In the genomic region with DNA sequence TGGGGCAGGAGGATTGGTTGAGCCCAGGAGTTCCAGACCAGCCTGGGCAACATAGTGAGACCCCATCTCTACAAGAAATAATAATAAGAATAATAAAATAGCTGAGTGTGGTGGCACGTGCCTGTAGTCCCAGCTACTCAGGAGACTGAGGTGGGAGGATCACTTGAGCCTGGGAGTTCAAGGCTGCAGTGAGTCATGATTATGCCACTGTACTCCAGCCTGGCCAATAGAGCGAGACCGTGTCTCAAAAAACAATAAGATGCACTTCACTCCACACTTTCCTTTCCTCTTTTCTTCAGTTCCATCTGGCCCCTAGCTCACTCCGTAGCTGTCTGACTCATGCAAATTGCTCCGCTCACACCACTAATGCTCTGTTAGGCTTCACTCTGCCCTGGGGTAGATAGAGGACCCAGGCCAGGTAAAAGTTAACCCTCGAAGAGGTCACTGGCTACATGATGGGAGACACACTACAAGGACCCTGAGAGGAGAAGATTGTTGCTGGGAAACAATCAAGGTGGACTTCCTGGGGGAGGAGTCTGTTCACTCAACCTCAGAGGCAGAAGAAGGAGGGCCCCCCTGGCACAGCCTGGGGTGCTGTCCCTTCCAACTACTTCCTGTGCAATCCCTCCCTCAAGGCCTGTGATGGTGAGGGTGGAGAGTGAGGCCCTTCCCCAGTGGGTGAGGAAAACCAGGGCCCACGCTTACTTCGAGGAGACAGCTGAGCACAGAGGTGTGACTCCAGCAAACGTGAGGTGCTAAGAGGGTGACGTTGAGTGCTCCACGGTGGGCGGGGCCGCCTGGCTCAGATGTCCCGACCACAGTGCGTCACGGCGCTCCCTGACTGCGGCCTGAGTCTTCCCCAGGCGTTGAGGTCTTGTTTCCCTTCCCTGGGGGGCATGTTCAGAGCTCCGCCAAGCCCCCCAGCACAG, we compare ENCODE assay signal across 9 cellular contexts. TPM values are rescaled to one million over a fixed set of nuclear protein-coding genes. Genes with fewer than 3 reads are reported as not detected.
A peak's percentile ranks its signal among the peaks of the same experiment; 100 is the strongest.
DNase-seq lines count a peak whose midpoint lies in the region; ATAC-seq and TF ChIP-seq lines count a peak whose summit lies in the region.
"Had no signal": no experiment of that assay in that cellular context is flagged by ENCODE, and none has a peak within 500 bp of the region (broad histone marks: within the 10 kb centered on the region; RNA-seq: fewer than 3 reads in every experiment).

No MANE protein-coding gene starts in this region.

- no peaks in the 10 kb centered on the region for H3K9me3 Mint-ChIP-seq in activated naive CD8-positive, alpha-beta T cell (ENCODE audit: low read depth)

- no peak overlapping the region for H3K4me3 ChIP-seq in suprapubic skin

- no peak overlapping the region for H3K27ac ChIP-seq in suprapubic skin

- H3K36me3 Mint-ChIP-seq in activated naive CD8-positive, alpha-beta T cell, result no peaks in the 10 kb centered on the region

- POLR2A ChIA-PET in GM10248 (lab: Yijun Ruan, JAX), result interaction anchor here (0.7 to 2.2 kb wide), 5 partner anchors 9 to 56 kb away, joined by 3 to 34 read pairs (median 4); partner anchors contain the start of gene TNFSF9

- no peak for TF ChIP-seq CTCF in GM10248 (IDR thresholded peaks at IDR 0.05; ENCODE audit: control extremely low read depth, extremely low read depth, low read depth, missing control alignments)
- no peak for TF ChIP-seq CTCF in suprapubic skin (IDR thresholded peaks at IDR 0.05)

- DNase-seq in GM10248 (ENCODE audit: extremely low spot score) (peak; percentile 76), NAMALWA (ENCODE audit: low spot score) (peak; percentile 96), occipital lobe (lab: John Stamatoyannopoulos, UW) (no peak), suprapubic skin (ENCODE audit: low spot score in 2 of 2) (no peak), DMS114 treated with DMSO at 0.1 percent for 48 hours (lab: John Stamatoyannopoulos, UW; ENCODE audit: unreplicated experiment) (no peak)
- DNase-seq in stimulated activated CD8-positive, alpha-beta memory T cell treated with anti-CD3 and anti-CD28 coated beads, Interleukin-2, amount 100 ng/mL, for 48 hours (ENCODE audit: low read depth in 2 of 2), result peak; percentile 55 to 61

- H3K27me3 ChIP-seq in suprapubic skin, result no peaks in the 10 kb centered on the region

- TF ChIP-seq EP300 in suprapubic skin (IDR thresholded peaks at IDR 0.05), result no peak

- H3K4me3 Mint-ChIP-seq in activated naive CD8-positive, alpha-beta T cell, result no peak overlapping the region

- ATAC-seq in GM21529 (IDR thresholded peaks at IDR 0.05; ENCODE audit: unreplicated experiment), result peak; percentile 54

- peaks cover 32% of the 10 kb centered on the region for H3K4me1 Mint-ChIP-seq in activated naive CD8-positive, alpha-beta T cell (ENCODE audit: low read depth)

- peaks cover 16% of the 10 kb centered on the region for H3K4me1 ChIP-seq in suprapubic skin

- TF ChIP-seq POLR2A in suprapubic skin (IDR thresholded peaks at IDR 0.05), result no peak

- no peaks in the 10 kb centered on the region for H3K9me3 ChIP-seq in suprapubic skin

- peak overlapping the region; percentile 84 for H3K27ac Mint-ChIP-seq in activated naive CD8-positive, alpha-beta T cell

- 69% methylated on average over 9 of the region's 20 CpGs for WGBS in suprapubic skin

- H3K36me3 ChIP-seq in suprapubic skin, result no peaks in the 10 kb centered on the region

- H3K27me3 Mint-ChIP-seq in activated naive CD8-positive, alpha-beta T cell, result no peaks in the 10 kb centered on the region

- CTCF ChIA-PET in GM10248 (lab: Yijun Ruan, JAX), result interaction anchor here (0.8 to 1.8 kb wide), 12 partner anchors 14 to 342 kb away, joined by 3 to 7 read pairs (median 3); no protein-coding TSS in a partner anchor

RNA-seq across cellular contexts. Expression of gene TNFSF9, which starts 8.8 kb away (rescaled TPM):
- total RNA-seq in occipital lobe, result 2.2 TPM
- total RNA-seq in suprapubic skin, result 1 to 10 TPM; 1.0 to 2.9 (median 1.7) TPM

RNA-seq across cellular contexts. Expression of gene TUBB4A, which starts 19.9 kb away (rescaled TPM):
- total RNA-seq in occipital lobe (135 TPM), suprapubic skin (10 to 100 TPM in 1 of 4 donors, 1 to 10 TPM in 3; 2.1 to 13.9 (median 3.4) TPM)
- total RNA-seq: fibroblast of lung had no signal

RNA-seq across cellular contexts. Expression of gene DENND1C, which starts 40.4 kb away (rescaled TPM):
- total RNA-seq in occipital lobe, result not detected
- total RNA-seq in suprapubic skin, result 1 to 10 TPM in 3 of 4 donors, under 1 TPM in 1; 0.23 to 3.7 (median 1.5) TPM
- total RNA-seq: fibroblast of lung had no signal

RNA-seq across cellular contexts. Expression of gene CRB3, which starts 57.9 kb away (rescaled TPM):
- total RNA-seq in occipital lobe (not detected), suprapubic skin (100 to 1,000 TPM in 1 of 4 donors, 10 to 100 TPM in 3; 67.3 to 113 (median 76.1) TPM)

Comparison
In these comparisons a context has a peak if more than half of its experiments do, and no peak if none do; other contexts are left out.
1. DNase-seq: peak in GM10248 (single experiment), NAMALWA (single experiment) and stimulated activated CD8-positive, alpha-beta memory T cell treated with anti-CD3 and anti-CD28 coated beads, Interleukin-2, amount 100 ng/mL, for 48 hours (2 of 2); none in occipital lobe (single experiment), suprapubic skin (0 of 2) and DMS114 treated with DMSO at 0.1 percent for 48 hours (single experiment).